ENCODE assay signal across 12 cellular contexts in the genomic region with DNA sequence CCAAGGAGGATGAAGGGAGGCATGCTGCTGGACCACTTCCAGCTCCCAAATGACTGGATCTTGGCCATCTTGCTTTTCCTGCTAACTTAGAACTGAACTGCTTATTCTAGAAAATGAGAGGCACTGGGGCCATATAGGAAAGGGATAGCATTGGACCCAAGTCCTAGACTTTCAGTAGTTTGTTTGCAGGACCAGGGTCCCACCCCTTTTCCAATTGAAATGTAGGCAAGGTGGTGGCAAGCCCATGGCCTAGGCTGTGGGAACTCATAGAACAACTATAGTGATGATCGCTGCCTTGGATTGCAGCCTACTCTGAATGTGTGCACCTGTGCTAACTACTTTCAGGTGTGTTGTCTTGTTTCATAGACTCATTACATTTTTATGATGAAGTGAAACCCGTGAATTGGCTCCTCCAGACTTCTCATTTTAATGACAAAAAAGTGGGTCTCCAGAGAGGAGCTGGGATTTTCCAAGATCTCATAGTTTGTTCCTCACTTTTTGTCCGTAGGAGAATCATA. TPM values are rescaled to one million over a fixed set of nuclear protein-coding genes. Genes with fewer than 3 reads are reported as not detected.
DNase-seq lines count a peak whose midpoint lies in the region; ATAC-seq and TF ChIP-seq lines count a peak whose summit lies in the region.
"Had no signal": no experiment of that assay in that cellular context is flagged by ENCODE, and none has a peak within 500 bp of the region (broad histone marks: within the 10 kb centered on the region; RNA-seq: fewer than 3 reads in every experiment).

No MANE protein-coding gene starts in this region.

- DNase-seq in T-helper 1 cell (no peak), IMR-90 (no peak), osteoblast (ENCODE audit: insufficient read length, low spot score, missing footprints) (no peak), G401 (ENCODE audit: low spot score) (no peak), NCI-H748 treated with DMSO at 0.1 percent for 48 hours (lab: John Stamatoyannopoulos, UW) (no peak)
- DNase-seq in activated naive CD8-positive, alpha-beta T cell treated with anti-CD3 and anti-CD28 coated beads, Interleukin-2, amount 50 U/mL, for 24 hours, result no peak
- DNase-seq: 8988T, NCI-H1694 treated with DMSO at 0.1 percent for 48 hours, trophoblast cell had no signal

- intact Hi-C loops in IMR-90 (cut with micrococcal nuclease), result no loop called here

- 0 out of 2 replicates have a peak overlapping the region, but pooled peaks have one; percentile 15 for H3K27ac ChIP-seq in IMR-90 (ENCODE audit: insufficient read depth, low read length)
- peak overlapping the region; percentile 88 for H3K27ac ChIP-seq in osteoblast (ENCODE audit: low read depth, low read length)

- H3K79me1 ChIP-seq in IMR-90 (ENCODE audit: low read depth in 1 of 2, low read length in 2 of 2), result peaks cover 45 to 65% of the 10 kb centered on the region in 2 experiments

- peak overlapping the region; percentile 36; the same call in 1 of the 3 replicates for H2BK15ac ChIP-seq in IMR-90 (ENCODE audit: low read depth, low read length)

- H3K14ac ChIP-seq in IMR-90 (replicated peaks; ENCODE audit: low read depth, low read length), result peak overlapping the region; percentile 83; the same call in 1 of the 2 replicates

- no CpG with 5 or more reads among the region's 3 CpGs for WGBS in IMR-90 (ENCODE audit: extremely low coverage in 2 of 2, insufficient read length in 1 of 2), 2 experiments

- peak overlapping the region; percentile 93; the same call in 1 of the 2 replicates for H2AK5ac ChIP-seq in IMR-90 (ENCODE audit: low read depth, low read length)

- TF ChIP-seq RAD21 in IMR-90 (IDR thresholded peaks at IDR 0.05; ENCODE audit: low read length), result no peak

- H3K18ac ChIP-seq in IMR-90 (ENCODE audit: low read depth, low read length), result peak overlapping the region; percentile 72

- BruUV-seq in IMR-90 (replicated peaks; lab: Mats Ljungman, UMichigan), result no TSS peak

- in situ Hi-C loops in IMR-90 (cut with MboI; ENCODE audit: low sequenced_read_pairs), result no loop called here
- in situ Hi-C loops in G401 (cut with HindIII; ENCODE audit: low sequenced_read_pairs), result no loop called here

- dilution Hi-C loops in IMR-90 (cut with HindIII; ENCODE audit: low sequenced_read_pairs, unreplicated experiment), result no loop called here

- H2BK20ac ChIP-seq in IMR-90 (ENCODE audit: low read depth, low read length), result 0 out of 2 replicates have a peak overlapping the region, but pooled peaks have one; percentile 11

- no peaks in the 10 kb centered on the region for H3K9me3 Mint-ChIP-seq in T-helper 1 cell treated with Interleukin-12 subunit alpha and Interleukin-12 subunit beta and Interleukin-4 antibody, amounts not matched to agents 30 μg/mL and 1 μg/mL, for 36 hours
- H3K9me3 Mint-ChIP-seq in activated naive CD8-positive, alpha-beta T cell treated with anti-CD3 and anti-CD28 coated beads, Interleukin-2, amount 50 U/mL, for 24 hours, result no peaks in the 10 kb centered on the region
- H3K9me3 Mint-ChIP-seq: brain had no signal

- TF ChIP-seq CTCF in IMR-90 (conservative IDR thresholded peaks at IDR 0.05; ENCODE audit: low read depth, low read length) (no peak), osteoblast (IDR thresholded peaks at IDR 0.05; ENCODE audit: extremely low read depth, low read depth, low read length) (no peak)

- H3K4me1 ChIP-seq in IMR-90 (ENCODE audit: control insufficient read depth, insufficient read depth, low read length) (peaks cover 29% of the 10 kb centered on the region), osteoblast (ENCODE audit: insufficient read depth, low read length) (peaks cover 57% of the 10 kb centered on the region)

- peak overlapping the region; percentile 65 for H3K4ac ChIP-seq in IMR-90 (ENCODE audit: low read depth, low read length)

- no peak overlapping the region for H3K9ac ChIP-seq in IMR-90 (ENCODE audit: low read depth, low read length)

- peak overlapping the region; percentile 43 for H4K5ac ChIP-seq in IMR-90 (ENCODE audit: low read depth, low read length)

- H2AFZ ChIP-seq in IMR-90 (replicated peaks; ENCODE audit: low read length, poor library complexity), result no peak overlapping the region
- H2AFZ ChIP-seq in osteoblast (ENCODE audit: low read length), result no peak overlapping the region

- peak overlapping the region; percentile 17 to 61; a peak in 2 of 4 replicates for H4K8ac ChIP-seq in IMR-90 (ENCODE audit: low read depth in 2 of 2, low read length in 2 of 2)

- H2BK5ac ChIP-seq in IMR-90 (ENCODE audit: low read depth, low read length, poor library complexity, severe bottlenecking), result peak overlapping the region; percentile 43

- H3K27me3 Mint-ChIP-seq in T-helper 1 cell treated with Interleukin-12 subunit alpha and Interleukin-12 subunit beta and Interleukin-4 antibody, amounts not matched to agents 30 μg/mL and 1 μg/mL, for 36 hours (ENCODE audit: low read depth), result no peaks in the 10 kb centered on the region
- no peaks in the 10 kb centered on the region for H3K27me3 Mint-ChIP-seq in activated naive CD8-positive, alpha-beta T cell treated with anti-CD3 and anti-CD28 coated beads, Interleukin-2, amount 50 U/mL, for 24 hours

- no peak overlapping the region for H2AK9ac ChIP-seq in IMR-90 (replicated peaks; ENCODE audit: low read depth, low read length, poor library complexity)

- no peaks in the 10 kb centered on the region for H3K9me3 ChIP-seq in IMR-90 (ENCODE audit: control insufficient read depth, insufficient read depth, low read length)
- H3K9me3 ChIP-seq in osteoblast (ENCODE audit: low read depth, low read length), result no peaks in the 10 kb centered on the region

- H3K4me3 ChIP-seq in IMR-90 (ENCODE audit: insufficient read depth, low read depth, low read length) (no peak overlapping the region), osteoblast (ENCODE audit: insufficient read depth, low read length) (no peak overlapping the region)

- peak overlapping the region; percentile 1; the same call in 1 of the 2 replicates for H3K23ac ChIP-seq in IMR-90 (ENCODE audit: low read depth, low read length)

- H3K36me3 ChIP-seq in IMR-90 (ENCODE audit: control insufficient read depth, insufficient read depth, low read length), result peaks cover 26% of the 10 kb centered on the region
- peaks cover 65% of the 10 kb centered on the region for H3K36me3 ChIP-seq in osteoblast (ENCODE audit: insufficient read depth, low read length)

- peaks cover 87% of the 10 kb centered on the region for H3K4me1 Mint-ChIP-seq in T-helper 1 cell treated with Interleukin-12 subunit alpha and Interleukin-12 subunit beta and Interleukin-4 antibody, amounts not matched to agents 30 μg/mL and 1 μg/mL, for 36 hours (ENCODE audit: low read depth)
- H3K4me1 Mint-ChIP-seq in activated naive CD8-positive, alpha-beta T cell treated with anti-CD3 and anti-CD28 coated beads, Interleukin-2, amount 50 U/mL, for 24 hours, result peaks cover 100% of the 10 kb centered on the region

- ATAC-seq in IMR-90 (ENCODE audit: low read depth), result no peak
- ATAC-seq in activated naive CD8-positive, alpha-beta T cell treated with anti-CD3 and anti-CD28 coated beads, Interleukin-2, amount 50 U/mL, for 24 hours, result no peak
- no peak for ATAC-seq in HG02981 (IDR thresholded peaks at IDR 0.05; ENCODE audit: unreplicated experiment)

- peaks cover 35% of the 10 kb centered on the region for H3K79me2 ChIP-seq in osteoblast (ENCODE audit: insufficient read depth, low read length)

- CTCF ChIA-PET in IMR-90 (lab: Yijun Ruan, JAX), result interaction anchor here (2.6 kb wide), 1 partner anchor 37 kb away, joined by 7 read pairs; no protein-coding TSS in a partner anchor

- no peaks in the 10 kb centered on the region; the same call in 1 of the 2 replicates for H4K20me1 ChIP-seq in IMR-90 (ENCODE audit: insufficient read depth, low read length)
- peaks cover 4% of the 10 kb centered on the region for H4K20me1 ChIP-seq in osteoblast (ENCODE audit: insufficient read depth, low read length)

- H2BK120ac ChIP-seq in IMR-90 (ENCODE audit: low read depth, low read length), result peak overlapping the region; percentile 80

- H4K91ac ChIP-seq in IMR-90 (ENCODE audit: insufficient read depth, low read depth, low read length), result peak overlapping the region; percentile 10; the same call in 1 of the 2 replicates

- no peak for TF ChIP-seq POLR2A in IMR-90 (IDR thresholded peaks at IDR 0.05; ENCODE audit: low read depth, low read length)

- H3K36me3 Mint-ChIP-seq in T-helper 1 cell treated with Interleukin-12 subunit alpha and Interleukin-12 subunit beta and Interleukin-4 antibody, amounts not matched to agents 30 μg/mL and 1 μg/mL, for 36 hours (ENCODE audit: low read depth), result peaks cover 72% of the 10 kb centered on the region
- peaks cover 81% of the 10 kb centered on the region for H3K36me3 Mint-ChIP-seq in activated naive CD8-positive, alpha-beta T cell treated with anti-CD3 and anti-CD28 coated beads, Interleukin-2, amount 50 U/mL, for 24 hours (ENCODE audit: low read depth)

- H3K9me1 ChIP-seq in IMR-90 (ENCODE audit: insufficient read depth, low read length), result peaks cover 18% of the 10 kb centered on the region

- H3K27me3 ChIP-seq in IMR-90 (ENCODE audit: control insufficient read depth, insufficient read depth, low read length) (no peaks in the 10 kb centered on the region), osteoblast (ENCODE audit: insufficient read depth, low read length) (no peaks in the 10 kb centered on the region)

- peak overlapping the region; percentile 93 for H3K27ac Mint-ChIP-seq in T-helper 1 cell treated with Interleukin-12 subunit alpha and Interleukin-12 subunit beta and Interleukin-4 antibody, amounts not matched to agents 30 μg/mL and 1 μg/mL, for 36 hours
- peak overlapping the region; percentile 93 for H3K27ac Mint-ChIP-seq in activated naive CD8-positive, alpha-beta T cell treated with anti-CD3 and anti-CD28 coated beads, Interleukin-2, amount 50 U/mL, for 24 hours

- no peak overlapping the region for H3K56ac ChIP-seq in IMR-90 (ENCODE audit: extremely low read depth, insufficient read depth, low read length)

- H3K4me2 ChIP-seq in IMR-90 (ENCODE audit: low read depth, low read length) (no peak overlapping the region), osteoblast (ENCODE audit: insufficient read depth, low read length) (no peak overlapping the region)

- POLR2A ChIA-PET in IMR-90 (lab: Charles Lee; ENCODE audit: unreplicated experiment), result no interaction called here

- H3K4me3 Mint-ChIP-seq in T-helper 1 cell treated with Interleukin-12 subunit alpha and Interleukin-12 subunit beta and Interleukin-4 antibody, amounts not matched to agents 30 μg/mL and 1 μg/mL, for 36 hours, result no peak overlapping the region
- H3K4me3 Mint-ChIP-seq in activated naive CD8-positive, alpha-beta T cell treated with anti-CD3 and anti-CD28 coated beads, Interleukin-2, amount 50 U/mL, for 24 hours, result peak overlapping the region; percentile 31
- H3K4me3 Mint-ChIP-seq: brain had no signal

RNA-seq across cellular contexts. Expression of gene TGFBR2, which starts 50.3 kb away (rescaled TPM):
- total RNA-seq in IMR-90 (2012; rRNA removed), result 87.5 and 89.7 TPM in 2 replicates
- 58.1 and 63.7 TPM in 2 replicates for polyA plus RNA-seq in IMR-90 (2012; rRNA removed)
- 34.9 and 52.0 TPM in 2 replicates for polyA plus RNA-seq in IMR-90 (2012; cell fraction: cytosol; rRNA removed)
- polyA plus RNA-seq in IMR-90 (2012; cell fraction: nucleus; rRNA removed; ENCODE audit: low replicate concordance), result 17.3 and 35.9 TPM in 2 replicates
- 118 and 162 TPM in 2 replicates for total RNA-seq in osteoblast
- 0.81 TPM in 1 of 2 replicates, not detected in the other for total RNA-seq in G401 (2014; rRNA removed; shearing (Covaris generic))

Comparison
In these comparisons a context has a peak if more than half of its experiments do, and no peak if none do; other contexts are left out.
1. RNA of gene TGFBR2, which starts 50.3 kb away (total RNA-seq): 118 to 162 TPM in osteoblast and 87.5 to 89.7 TPM in IMR-90; 0.81 TPM in G401; every median in the first group is over 10 times any median in the second.